Comparison of ENCODE assay signal across 7 cellular contexts in the genomic region with DNA sequence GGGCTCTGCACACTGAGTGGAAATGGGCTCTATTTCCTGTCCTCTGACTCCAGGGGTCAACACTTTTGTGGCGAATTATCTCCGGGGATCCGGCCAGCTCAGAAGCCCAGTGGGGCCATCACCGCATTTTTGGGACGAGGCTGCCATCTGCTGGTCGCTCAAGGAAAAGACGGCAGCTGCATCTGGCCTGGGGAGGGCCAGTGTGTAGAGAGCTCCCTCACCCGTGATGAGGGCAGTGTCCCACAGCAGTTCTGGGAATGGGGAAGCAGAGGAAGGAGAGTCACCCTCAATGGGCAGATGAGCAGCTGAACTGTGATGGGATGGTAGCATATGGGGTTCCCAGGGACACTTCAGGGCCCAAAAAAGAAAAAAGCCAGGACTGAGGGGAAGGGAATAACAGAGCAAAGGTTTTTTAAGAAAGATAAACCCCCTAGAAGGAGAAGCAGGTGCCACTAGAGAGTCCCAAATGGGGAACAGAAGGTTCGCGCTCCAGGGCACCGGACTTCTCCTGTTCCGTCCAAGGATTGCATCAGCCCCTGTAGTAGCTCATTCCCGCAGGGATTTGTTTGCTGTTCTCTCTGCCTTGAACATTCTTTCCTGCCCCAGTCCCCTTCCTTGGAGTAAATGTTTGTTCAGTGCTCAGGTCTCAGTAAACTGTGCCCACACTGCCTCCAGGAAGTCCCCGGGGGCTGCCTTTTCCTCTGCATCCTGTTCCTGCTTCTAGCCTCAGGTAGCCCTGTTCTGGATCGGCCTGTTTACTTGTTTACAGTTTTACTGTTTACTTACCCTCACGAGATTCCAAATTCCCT. TPM values are rescaled to one million over a fixed set of nuclear protein-coding genes. Genes with fewer than 3 reads are reported as not detected.
A peak's percentile ranks its signal among the peaks of the same experiment; 100 is the strongest.
DNase-seq lines count a peak whose midpoint lies in the region; ATAC-seq and TF ChIP-seq lines count a peak whose summit lies in the region.

No MANE protein-coding gene starts in this region.

- no peak overlapping the region for H3K4me3 Mint-ChIP-seq in central memory CD8-positive, alpha-beta T cell

- no peak overlapping the region for H3K4me3 ChIP-seq in kidney epithelial cell (ENCODE audit: low read depth, low read length)

- no peak overlapping the region for H3K27ac Mint-ChIP-seq in central memory CD8-positive, alpha-beta T cell (ENCODE audit: low read depth)

- no peaks in the 10 kb centered on the region for H3K27me3 ChIP-seq in kidney epithelial cell (ENCODE audit: control insufficient read depth, insufficient read depth, low read length)

- H3K4me1 Mint-ChIP-seq in central memory CD8-positive, alpha-beta T cell: peaks cover 6% of the 10 kb centered on the region

- ATAC-seq in GM18498 (IDR thresholded peaks at IDR 0.05; ENCODE audit: unreplicated experiment) (peak; percentile 85), HG02870 (IDR thresholded peaks at IDR 0.05; ENCODE audit: unreplicated experiment) (peak; percentile 86)
- peak; percentile 76 to 94 for ATAC-seq in activated CD4-positive, CD25-positive, alpha-beta regulatory T cell treated with anti-CD3 and anti-CD28 coated beads, Interleukin-2, amount 50 U/mL, for 24 hours
- peak; percentile 64 for ATAC-seq in central memory CD8-positive, alpha-beta T cell (replicated peaks; ENCODE audit: extremely low read depth, poor library complexity, severe bottlenecking)

- H3K36me3 Mint-ChIP-seq in central memory CD8-positive, alpha-beta T cell (ENCODE audit: insufficient read depth): no peaks in the 10 kb centered on the region

- H3K36me3 ChIP-seq in kidney epithelial cell (ENCODE audit: control insufficient read depth, insufficient read depth, low read length): no peaks in the 10 kb centered on the region

- TF ChIP-seq CTCF in kidney epithelial cell (IDR thresholded peaks at IDR 0.05; ENCODE audit: insufficient read depth, low read length, poor library complexity, severe bottlenecking): peak; percentile 85

- peak; percentile 72 for DNase-seq in NCI-H2227 (lab: John Stamatoyannopoulos, UW; ENCODE audit: unreplicated experiment)
- peak; percentile 35 to 46 for DNase-seq in central memory CD8-positive, alpha-beta T cell (ENCODE audit: low spot score in 2 of 2)
- peak; percentile 7 for DNase-seq in kidney epithelial cell (ENCODE audit: low read depth)
- DNase-seq in stimulated activated CD4-positive, alpha-beta T cell treated with anti-CD3 and anti-CD28 coated beads, Interleukin-1b, Interleukin-23, amount 100 ng/mL, for 4 hours (ENCODE audit: low read depth in 2 of 2): peak; percentile 63 to 65

- H3K9me3 Mint-ChIP-seq in central memory CD8-positive, alpha-beta T cell: no peaks in the 10 kb centered on the region

- H3K27me3 Mint-ChIP-seq in central memory CD8-positive, alpha-beta T cell: no peaks in the 10 kb centered on the region

RNA-seq across cellular contexts. Expression of a gene that starts 9.3 kb away (rescaled TPM):
- not detected in 2 replicates for total RNA-seq in kidney epithelial cell

Comparison
In these comparisons a context has a peak if more than half of its experiments do, and no peak if none do; other contexts are left out.
1. DNase-seq: peak in every context shown above with its lines; median percentile 72 in NCI-H2227; 64 in stimulated activated CD4-positive, alpha-beta T cell treated with anti-CD3 and anti-CD28 coated beads, Interleukin-1b, Interleukin-23, amount 100 ng/mL, for 4 hours; 40 in central memory CD8-positive, alpha-beta T cell; 7 in kidney epithelial cell.